9 cellular contexts compared by ENCODE assay signal in genomic region chr15:72636519-72637282, GRCh38. TPM values are rescaled to one million over a fixed set of nuclear protein-coding genes. Genes with fewer than 3 reads are reported as not detected.
DNase-seq lines count a peak whose midpoint lies in the region; ATAC-seq, FAIRE-seq and TF ChIP-seq lines count a peak whose summit lies in the region.
"Not testable (repeated sequence)": the region's sequence is repeated elsewhere in the genome, so short reads cannot be mapped to it uniquely, and the experiment has no call there.
"Had no signal": no experiment of that assay in that cellular context is flagged by ENCODE, and none has a peak within 500 bp of the region (broad histone marks: within the 10 kb centered on the region; RNA-seq: fewer than 3 reads in every experiment).

No MANE protein-coding gene starts in this region.

- H3K36me3 Mint-ChIP-seq in activated T-helper 2 cell treated with anti-CD3 and anti-CD28 coated beads, Interferon-gamma antibody, Interleukin-2, Interleukin-4, amounts not matched to agents 10 μg/mL and 5 μg/mL and 100 μg/mL, durations not matched to agents 14 hours and 24 hours and 36 hours (ENCODE audit: low read depth), result not testable (repeated sequence)

- not testable (repeated sequence) for H3K4me1 ChIP-seq in HepG2 (ENCODE audit: insufficient read depth, low read length); sigmoid colon; thyroid gland

- not testable (repeated sequence) for H3K4me1 Mint-ChIP-seq in activated T-helper 2 cell treated with anti-CD3 and anti-CD28 coated beads, Interferon-gamma antibody, Interleukin-2, Interleukin-4, amounts not matched to agents 10 μg/mL and 5 μg/mL and 100 μg/mL, durations not matched to agents 14 hours and 24 hours and 36 hours (ENCODE audit: low read depth)

- H3K9me3 ChIP-seq in HepG2 (ENCODE audit: low read length); sigmoid colon; thyroid gland: not testable (repeated sequence)

- not testable (repeated sequence) for H3K27me3 ChIP-seq in HepG2 (ENCODE audit: control insufficient read depth in 1 of 2, insufficient read depth in 2 of 2, low read length in 2 of 2); sigmoid colon; thyroid gland

- peak overlapping the region; percentile 39 for H3K4me3 ChIP-seq in epithelial cell of esophagus (ENCODE audit: low read length)
- H3K4me3 ChIP-seq in HepG2 (replicated peaks in 1 of 3; ENCODE audit: insufficient read depth in 1 of 3, low read depth in 2 of 3, low read length in 3 of 3), result peak overlapping the region in 2 of 3 experiments; percentile 41 to 46; a peak in 3 of 6 replicates
- peak overlapping the region; percentile 8 to 43 (median 26) for H3K4me3 ChIP-seq in sigmoid colon
- not testable (repeated sequence) for H3K4me3 ChIP-seq in thyroid gland (replicated peaks in 1 of 3)

- peak; percentile 55 for ATAC-seq in HG03135 (IDR thresholded peaks at IDR 0.05; ENCODE audit: unreplicated experiment)
- ATAC-seq in HepG2, result peak; percentile 75

- not testable (repeated sequence) for TF ChIP-seq POLR2A in GM12891 (IDR thresholded peaks at IDR 0.05; ENCODE audit: low read depth, low read length); HepG2 (IDR thresholded peaks at IDR 0.05; ENCODE audit: insufficient read depth in 1 of 2, low read depth in 2 of 2, low read length in 2 of 2); sigmoid colon (IDR thresholded peaks at IDR 0.05); thyroid gland (IDR thresholded peaks at IDR 0.05)

- H3K27ac ChIP-seq in HepG2 (ENCODE audit: extremely low read length, insufficient read depth, low read length); thyroid gland: not testable (repeated sequence)
- H3K27ac ChIP-seq in sigmoid colon, result peak overlapping the region in 2 of 4 donors; percentile 39 to 70

- not testable (repeated sequence) for H3K27ac Mint-ChIP-seq in activated T-helper 2 cell treated with anti-CD3 and anti-CD28 coated beads, Interferon-gamma antibody, Interleukin-2, Interleukin-4, amounts not matched to agents 10 μg/mL and 5 μg/mL and 100 μg/mL, durations not matched to agents 14 hours and 24 hours and 36 hours

- FAIRE-seq in GM12891 (lab: Jason Lieb, UNC), result peak; percentile 78
- FAIRE-seq in HepG2 (lab: Jason Lieb, UNC), result not testable (repeated sequence)

- not testable (repeated sequence) for H4K20me1 ChIP-seq in HepG2 (ENCODE audit: insufficient read depth, low read length)

- not testable (repeated sequence) for TF ChIP-seq CTCF in epithelial cell of esophagus (IDR thresholded peaks at IDR 0.05; ENCODE audit: insufficient read depth, low read depth, low read length, missing control alignments); HepG2 (CRISPR knock-in tag; IDR thresholded peaks at IDR 0.05); sigmoid colon (IDR thresholded peaks at IDR 0.05); thyroid gland (IDR thresholded peaks at IDR 0.05)

- H3K27me3 Mint-ChIP-seq in activated T-helper 2 cell treated with anti-CD3 and anti-CD28 coated beads, Interferon-gamma antibody, Interleukin-2, Interleukin-4, amounts not matched to agents 10 μg/mL and 5 μg/mL and 100 μg/mL, durations not matched to agents 14 hours and 24 hours and 36 hours (ENCODE audit: low read depth), result not testable (repeated sequence)

- H3K4me3 Mint-ChIP-seq in activated T-helper 2 cell treated with anti-CD3 and anti-CD28 coated beads, Interferon-gamma antibody, Interleukin-2, Interleukin-4, amounts not matched to agents 10 μg/mL and 5 μg/mL and 100 μg/mL, durations not matched to agents 14 hours and 24 hours and 36 hours (ENCODE audit: low read depth), result not testable (repeated sequence)

- WGBS in HepG2 (ENCODE audit: low lambda C conversion rate), result no CpG with 5 or more reads among the region's 43 CpGs
- WGBS in sigmoid colon, 2 donors, result 0 to 1% methylated on average over 25 to 27 of the region's 43 CpGs
- no CpG with 5 or more reads among the region's 43 CpGs for WGBS in thyroid gland, 2 donors

- H3K36me3 ChIP-seq in HepG2 (replicated peaks in 1 of 2; ENCODE audit: control insufficient read depth in 1 of 2, insufficient read depth in 2 of 2, low read length in 2 of 2); sigmoid colon; thyroid gland: not testable (repeated sequence)

- H3K9me3 Mint-ChIP-seq in activated T-helper 2 cell treated with anti-CD3 and anti-CD28 coated beads, Interferon-gamma antibody, Interleukin-2, Interleukin-4, amounts not matched to agents 10 μg/mL and 5 μg/mL and 100 μg/mL, durations not matched to agents 14 hours and 24 hours and 36 hours, result not testable (repeated sequence)

- DNase-seq in GM12891 (ENCODE audit: insufficient read length, low spot score), result not testable (repeated sequence)
- DNase-seq in SK-MEL-5 (ENCODE audit: low read depth, low spot score), result peak; percentile 61
- peak; percentile 61 for DNase-seq in activated T-helper 2 cell treated with anti-CD3 and anti-CD28 coated beads, Interferon-gamma antibody, Interleukin-2, Interleukin-4, amounts not matched to agents 10 μg/mL and 5 μg/mL and 100 μg/mL, durations not matched to agents 14 hours and 24 hours and 36 hours (ENCODE audit: low spot score)
- peak; percentile 83 for DNase-seq in epithelial cell of esophagus (ENCODE audit: low read depth)
- peak; percentile 69 for DNase-seq in HepG2 (ENCODE audit: low spot score)
- peak; percentile 91 for DNase-seq in sigmoid colon
- peak; percentile 83 to 87 for DNase-seq in thyroid gland

- intact Hi-C loops in activated T-helper 2 cell treated with anti-CD3 and anti-CD28 coated beads, Interferon-gamma antibody, Interleukin-2, Interleukin-4, amounts not matched to agents 10 μg/mL and 5 μg/mL and 100 μg/mL, durations not matched to agents 14 hours and 24 hours and 36 hours (cut with micrococcal nuclease); HepG2 (cut with micrococcal nuclease; ENCODE audit: unreplicated experiment); sigmoid colon (cut with DNase I); thyroid gland (cut with DNase I): not testable (repeated sequence)

- TF ChIP-seq EP300 in HepG2 (IDR thresholded peaks at IDR 0.05; ENCODE audit: low read depth in 2 of 2, low read length in 2 of 2); sigmoid colon (IDR thresholded peaks at IDR 0.05): not testable (repeated sequence)
- 0 out of 2 replicates have a peak, but pooled peaks have one; percentile 15 for TF ChIP-seq EP300 in HepG2 (CRISPR knock-in tag; IDR thresholded peaks at IDR 0.05; ENCODE audit: borderline replicate concordance)

- not testable (repeated sequence) for H2AFZ ChIP-seq in HepG2 (ENCODE audit: low read length)

- not testable (repeated sequence) for BruUV-seq in HepG2 (replicated peaks; lab: Mats Ljungman, UMichigan)

- CTCF ChIA-PET in HepG2 (lab: Yijun Ruan, JAX; ENCODE audit: low intra/inter-chr PET ratio, low total read pairs), result not testable (repeated sequence)

- POLR2A ChIA-PET in HepG2 (lab: Yijun Ruan, JAX), result not testable (repeated sequence)

- not testable (repeated sequence) for H3K79me2 ChIP-seq in HepG2 (ENCODE audit: insufficient read depth, low read length)

- not testable (repeated sequence) for H3K9ac ChIP-seq in HepG2 (ENCODE audit: insufficient read depth, low read depth, low read length)

- not testable (repeated sequence) for TF ChIP-seq RAD21 in HepG2 (CRISPR knock-in tag; IDR thresholded peaks at IDR 0.05)

- in situ Hi-C loops in SK-MEL-5 (cut with HindIII; ENCODE audit: low pct_unique_long_range_greater_than_20kb, low sequenced_read_pairs); HepG2 (cut with HindIII; ENCODE audit: extremely low pct_ligation_motif_present, low pct_unique_long_range_greater_than_20kb): not testable (repeated sequence)

- H3K4me2 ChIP-seq in HepG2 (ENCODE audit: low read depth, low read length), result peak overlapping the region; percentile 27; the same call in 1 of the 2 replicates

RNA-seq across cellular contexts. Expression of gene GOLGA6B, which starts 17.8 kb away (rescaled TPM):
- not detected for polyA plus RNA-seq in GM12891 (2012; ENCODE audit: low read depth, missing spikeins)
- total RNA-seq in SK-MEL-5 (2014; rRNA removed; shearing (Covaris generic)), result not detected in 2 replicates
- not detected in 2 replicates for polyA plus RNA-seq in SK-MEL-5 (2015; cell fraction: cytosol; rRNA removed)
- not detected in 2 replicates for polyA plus RNA-seq in SK-MEL-5 (2015; cell fraction: nucleus; rRNA removed)
- total RNA-seq in activated T-helper 2 cell treated with anti-CD3 and anti-CD28 coated beads, Interferon-gamma antibody, Interleukin-2, Interleukin-4, amounts not matched to agents 10 μg/mL and 5 μg/mL and 100 μg/mL, durations not matched to agents 14 hours and 24 hours and 36 hours, result not detected in 2 replicates
- total RNA-seq in HepG2 (2016; rRNA removed; fragmentation: Illumina TruSeq; extraction: Trizol) (not detected in 2 replicates), sigmoid colon (not detected), thyroid gland (under 1 TPM in 1 of 4 donors, not detected in 3; 0.27 TPM)
- total RNA-seq in HepG2 (2016; cell fraction: cytosol; rRNA removed; fragmentation: Illumina TruSeq; extraction: Trizol; ENCODE audit: low read depth), result not detected in 2 replicates
- total RNA-seq in HepG2 (2016; cell fraction: insoluble cytoplasmic fraction; rRNA removed; fragmentation: Illumina TruSeq; extraction: Trizol), result 0.28 TPM in 1 of 2 replicates, not detected in the other
- total RNA-seq in HepG2 (2016; cell fraction: membrane; rRNA removed; fragmentation: Illumina TruSeq; extraction: Trizol), result not detected in 2 replicates
- total RNA-seq in HepG2 (2016; cell fraction: nucleus; rRNA removed; fragmentation: Illumina TruSeq; extraction: Trizol), result not detected in 2 replicates
- polyA plus RNA-seq in HepG2 (2011; rRNA removed) (0.04 TPM in 1 of 2 replicates, not detected in the other), sigmoid colon (not detected)
- polyA plus RNA-seq in HepG2 (2011; cell fraction: cytosol; rRNA removed), result not detected in 2 replicates
- 0.08 TPM in 1 of 2 replicates, not detected in the other for polyA plus RNA-seq in HepG2 (2011; cell fraction: nucleus; rRNA removed)
- polyA plus RNA-seq in HepG2 (2012), result not detected in 2 replicates
- not detected in 2 replicates for polyA plus RNA-seq in HepG2 (2016; cell fraction: cytosol; fragmentation: Illumina TruSeq; extraction: Trizol; ENCODE audit: low read depth)
- polyA plus RNA-seq in HepG2 (2016; cell fraction: insoluble cytoplasmic fraction; fragmentation: Illumina TruSeq; extraction: Trizol; ENCODE audit: low read depth), result not detected in 2 replicates
- polyA plus RNA-seq in HepG2 (2016; cell fraction: membrane; fragmentation: Illumina TruSeq; extraction: Trizol; ENCODE audit: low read depth), result not detected in 2 replicates
- polyA plus RNA-seq in HepG2 (2016; cell fraction: nucleus; fragmentation: Illumina TruSeq; extraction: Trizol; ENCODE audit: insufficient read depth, low read depth), result not detected in 2 replicates
- polyA minus RNA-seq in HepG2 (2011; rRNA and poly(A)+ RNA removed; ENCODE audit: low replicate concordance), result not detected in 2 replicates
- not detected in 2 replicates for polyA minus RNA-seq in HepG2 (2011; cell fraction: cytosol; rRNA and poly(A)+ RNA removed)
- not detected in 2 replicates for polyA minus RNA-seq in HepG2 (2011; cell fraction: nucleus; rRNA and poly(A)+ RNA removed)
- total RNA-seq: frontal cortex had no signal

RNA-seq across cellular contexts. Expression of gene HIGD2B, which starts 49.3 kb away (rescaled TPM):
- not detected for polyA plus RNA-seq in GM12891 (2012; ENCODE audit: low read depth, missing spikeins)
- 0.11 TPM in 1 of 2 replicates, not detected in the other for total RNA-seq in SK-MEL-5 (2014; rRNA removed; shearing (Covaris generic))
- not detected in 2 replicates for polyA plus RNA-seq in SK-MEL-5 (2015; cell fraction: cytosol; rRNA removed)
- polyA plus RNA-seq in SK-MEL-5 (2015; cell fraction: nucleus; rRNA removed), result not detected in 2 replicates
- 0.16 TPM in 2 replicates for total RNA-seq in activated T-helper 2 cell treated with anti-CD3 and anti-CD28 coated beads, Interferon-gamma antibody, Interleukin-2, Interleukin-4, amounts not matched to agents 10 μg/mL and 5 μg/mL and 100 μg/mL, durations not matched to agents 14 hours and 24 hours and 36 hours
- not detected in 2 replicates for total RNA-seq in HepG2 (2016; rRNA removed; fragmentation: Illumina TruSeq; extraction: Trizol)
- total RNA-seq in HepG2 (2016; cell fraction: cytosol; rRNA removed; fragmentation: Illumina TruSeq; extraction: Trizol; ENCODE audit: low read depth), result 0.26 and 0.40 TPM in 2 replicates
- 0.13 TPM in 1 of 2 replicates, not detected in the other for total RNA-seq in HepG2 (2016; cell fraction: insoluble cytoplasmic fraction; rRNA removed; fragmentation: Illumina TruSeq; extraction: Trizol)
- total RNA-seq in HepG2 (2016; cell fraction: membrane; rRNA removed; fragmentation: Illumina TruSeq; extraction: Trizol), result 0.22 and 0.28 TPM in 2 replicates
- total RNA-seq in HepG2 (2016; cell fraction: nucleus; rRNA removed; fragmentation: Illumina TruSeq; extraction: Trizol), result not detected in 2 replicates
- polyA plus RNA-seq in HepG2 (2011; rRNA removed), result not detected in 2 replicates
- not detected in 2 replicates for polyA plus RNA-seq in HepG2 (2011; cell fraction: cytosol; rRNA removed)
- not detected in 2 replicates for polyA plus RNA-seq in HepG2 (2011; cell fraction: nucleus; rRNA removed)
- not detected in 2 replicates for polyA plus RNA-seq in HepG2 (2012)
- not detected in 2 replicates for polyA plus RNA-seq in HepG2 (2016; cell fraction: cytosol; fragmentation: Illumina TruSeq; extraction: Trizol; ENCODE audit: low read depth)
- not detected in 2 replicates for polyA plus RNA-seq in HepG2 (2016; cell fraction: insoluble cytoplasmic fraction; fragmentation: Illumina TruSeq; extraction: Trizol; ENCODE audit: low read depth)
- polyA plus RNA-seq in HepG2 (2016; cell fraction: membrane; fragmentation: Illumina TruSeq; extraction: Trizol; ENCODE audit: low read depth), result not detected in 2 replicates
- not detected in 2 replicates for polyA plus RNA-seq in HepG2 (2016; cell fraction: nucleus; fragmentation: Illumina TruSeq; extraction: Trizol; ENCODE audit: insufficient read depth, low read depth)
- polyA minus RNA-seq in HepG2 (2011; rRNA and poly(A)+ RNA removed; ENCODE audit: low replicate concordance), result 0.84 TPM in 1 of 2 replicates, not detected in the other
- polyA minus RNA-seq in HepG2 (2011; cell fraction: cytosol; rRNA and poly(A)+ RNA removed), result not detected in 2 replicates
- not detected in 2 replicates for polyA minus RNA-seq in HepG2 (2011; cell fraction: nucleus; rRNA and poly(A)+ RNA removed)
- total RNA-seq in sigmoid colon, result not detected
- polyA plus RNA-seq in sigmoid colon, result not detected
- total RNA-seq in thyroid gland, result under 1 TPM in 1 of 4 donors, not detected in 3; 0.33 TPM

RNA-seq across cellular contexts. Expression of gene BBS4, which starts 49.3 kb away (rescaled TPM):
- 8.9 TPM for polyA plus RNA-seq in GM12891 (2012; ENCODE audit: low read depth, missing spikeins)
- total RNA-seq in SK-MEL-5 (2014; rRNA removed; shearing (Covaris generic)), result 35.4 and 39.5 TPM in 2 replicates
- 29.1 and 39.9 TPM in 2 replicates for polyA plus RNA-seq in SK-MEL-5 (2015; cell fraction: cytosol; rRNA removed)
- polyA plus RNA-seq in SK-MEL-5 (2015; cell fraction: nucleus; rRNA removed), result 121 and 158 TPM in 2 replicates
- total RNA-seq in activated T-helper 2 cell treated with anti-CD3 and anti-CD28 coated beads, Interferon-gamma antibody, Interleukin-2, Interleukin-4, amounts not matched to agents 10 μg/mL and 5 μg/mL and 100 μg/mL, durations not matched to agents 14 hours and 24 hours and 36 hours, result 8.5 and 14.5 TPM in 2 replicates
- total RNA-seq in HepG2 (2016; rRNA removed; fragmentation: Illumina TruSeq; extraction: Trizol) (16.0 and 17.4 TPM in 2 replicates), sigmoid colon (10 to 100 TPM; 18.3 to 34.3 (median 29.0) TPM), thyroid gland (10 to 100 TPM; 33.7 to 54.4 (median 48.0) TPM)
- total RNA-seq in HepG2 (2016; cell fraction: cytosol; rRNA removed; fragmentation: Illumina TruSeq; extraction: Trizol; ENCODE audit: low read depth), result 7.6 and 9.9 TPM in 2 replicates
- 13.8 and 15.0 TPM in 2 replicates for total RNA-seq in HepG2 (2016; cell fraction: insoluble cytoplasmic fraction; rRNA removed; fragmentation: Illumina TruSeq; extraction: Trizol)
- 4.7 and 5.7 TPM in 2 replicates for total RNA-seq in HepG2 (2016; cell fraction: membrane; rRNA removed; fragmentation: Illumina TruSeq; extraction: Trizol)
- total RNA-seq in HepG2 (2016; cell fraction: nucleus; rRNA removed; fragmentation: Illumina TruSeq; extraction: Trizol), result 26.3 and 30.0 TPM in 2 replicates
- polyA plus RNA-seq in HepG2 (2011; rRNA removed) (16.2 and 21.3 TPM in 2 replicates), sigmoid colon (10 to 100 TPM in 1 of 3 donors, 1 to 10 TPM in 2; 4.4 to 10.1 (median 8.4) TPM)
- 6.4 and 6.9 TPM in 2 replicates for polyA plus RNA-seq in HepG2 (2011; cell fraction: cytosol; rRNA removed)
- polyA plus RNA-seq in HepG2 (2011; cell fraction: nucleus; rRNA removed), result 47.9 and 52.9 TPM in 2 replicates
- 8.6 and 11.9 TPM in 2 replicates for polyA plus RNA-seq in HepG2 (2012)
- polyA plus RNA-seq in HepG2 (2016; cell fraction: cytosol; fragmentation: Illumina TruSeq; extraction: Trizol; ENCODE audit: low read depth), result 0.98 and 0.99 TPM in 2 replicates
- 10.8 and 14.0 TPM in 2 replicates for polyA plus RNA-seq in HepG2 (2016; cell fraction: insoluble cytoplasmic fraction; fragmentation: Illumina TruSeq; extraction: Trizol; ENCODE audit: low read depth)
- polyA plus RNA-seq in HepG2 (2016; cell fraction: membrane; fragmentation: Illumina TruSeq; extraction: Trizol; ENCODE audit: low read depth), result 2.4 TPM in 2 replicates
- 46.4 and 46.5 TPM in 2 replicates for polyA plus RNA-seq in HepG2 (2016; cell fraction: nucleus; fragmentation: Illumina TruSeq; extraction: Trizol; ENCODE audit: insufficient read depth, low read depth)
- polyA minus RNA-seq in HepG2 (2011; rRNA and poly(A)+ RNA removed; ENCODE audit: low replicate concordance), result 9.1 and 15.8 TPM in 2 replicates
- 2.7 and 4.3 TPM in 2 replicates for polyA minus RNA-seq in HepG2 (2011; cell fraction: cytosol; rRNA and poly(A)+ RNA removed)
- polyA minus RNA-seq in HepG2 (2011; cell fraction: nucleus; rRNA and poly(A)+ RNA removed), result 34.5 and 43.5 TPM in 2 replicates
